1 cellular context compared by ENCODE assay signal in genomic region chr11:82988936-82989627, GRCh38.
TF ChIP-seq lines count a peak whose summit lies in the region.

No MANE protein-coding gene starts in this region.

TF ChIP-seq in HepG2, 621 proteins besides CTCF, POLR2A, EP300 and RAD21 (continued from another document and continues in another):
- TF ChIP-seq ZNF800 (CRISPR knock-in tag; IDR thresholded peaks at IDR 0.05) (no peak), HOXA7 (CRISPR knock-in tag; IDR thresholded peaks at IDR 0.05) (no peak), YEATS2 (CRISPR knock-in tag; IDR thresholded peaks at IDR 0.05; ENCODE audit: borderline replicate concordance) (no peak), ZNF598 (CRISPR knock-in tag; IDR thresholded peaks at IDR 0.05; ENCODE audit: borderline replicate concordance) (no peak), ZMYM4 (CRISPR knock-in tag; IDR thresholded peaks at IDR 0.05) (peak; percentile 74; the same call in 1 of the 2 replicates), ATRX (CRISPR knock-in tag; IDR thresholded peaks at IDR 0.05; ENCODE audit: borderline replicate concordance) (no peak), ZNF143 (CRISPR knock-in tag; IDR thresholded peaks at IDR 0.05) (no peak), SIX4 (CRISPR knock-in tag; IDR thresholded peaks at IDR 0.05) (no peak; the same call in 1 of the 2 replicates), ZFP90 (CRISPR knock-in tag; IDR thresholded peaks at IDR 0.05; ENCODE audit: borderline replicate concordance) (no peak; the same call in 1 of the 2 replicates), ZNF879 (CRISPR knock-in tag; IDR thresholded peaks at IDR 0.05) (no peak), NRL (CRISPR knock-in tag; IDR thresholded peaks at IDR 0.05; ENCODE audit: borderline replicate concordance) (no peak), ZNF512 (CRISPR knock-in tag; IDR thresholded peaks at IDR 0.05) (no peak), ZNF225 (CRISPR knock-in tag; IDR thresholded peaks at IDR 0.05) (no peak), PRMT3 (CRISPR knock-in tag; IDR thresholded peaks at IDR 0.05; ENCODE audit: borderline replicate concordance, low read depth) (no peak), DNMT1 (CRISPR knock-in tag; IDR thresholded peaks at IDR 0.05) (no peak), ZNF891 (CRISPR knock-in tag; IDR thresholded peaks at IDR 0.05) (no peak), SIX1 (CRISPR knock-in tag; IDR thresholded peaks at IDR 0.05; ENCODE audit: borderline replicate concordance) (no peak), KDM3A (CRISPR knock-in tag; IDR thresholded peaks at IDR 0.05; ENCODE audit: low read depth) (no peak), NPAS2 (CRISPR knock-in tag; IDR thresholded peaks at IDR 0.05; ENCODE audit: borderline replicate concordance) (no peak), PRDM15 (CRISPR knock-in tag; IDR thresholded peaks at IDR 0.05) (0 out of 2 replicates have a peak, but pooled peaks have one; percentile 24), XBP1 (CRISPR knock-in tag; IDR thresholded peaks at IDR 0.05) (no peak), ZFYVE20 (CRISPR knock-in tag; IDR thresholded peaks at IDR 0.05; ENCODE audit: borderline replicate concordance, low read depth) (no peak), THYN1 (CRISPR knock-in tag; IDR thresholded peaks at IDR 0.05; ENCODE audit: borderline replicate concordance, low read depth) (no peak), FOSL1 (CRISPR knock-in tag; IDR thresholded peaks at IDR 0.05; ENCODE audit: borderline replicate concordance) (peak; percentile 52; the same call in 1 of the 2 replicates), NAIF1 (CRISPR knock-in tag; IDR thresholded peaks at IDR 0.05; ENCODE audit: borderline replicate concordance) (peak; percentile 67; the same call in 1 of the 2 replicates), MAF1 (CRISPR knock-in tag; IDR thresholded peaks at IDR 0.05; ENCODE audit: borderline replicate concordance) (no peak), NCOA1 (CRISPR knock-in tag; IDR thresholded peaks at IDR 0.05) (no peak), MIER3 (CRISPR knock-in tag; IDR thresholded peaks at IDR 0.05; ENCODE audit: borderline replicate concordance) (0 out of 2 replicates have a peak, but pooled peaks have one; percentile 35), ZNF616 (CRISPR knock-in tag; IDR thresholded peaks at IDR 0.05; ENCODE audit: low read depth) (no peak), CEBPZ (IDR thresholded peaks at IDR 0.05; ENCODE audit: low read length) (no peak), ZMYM2 (CRISPR knock-in tag; IDR thresholded peaks at IDR 0.05) (no peak), ZNF549 (CRISPR knock-in tag; IDR thresholded peaks at IDR 0.05) (no peak), ZNF367 (CRISPR knock-in tag; IDR thresholded peaks at IDR 0.05; ENCODE audit: borderline replicate concordance) (no peak), ZNF605 (CRISPR knock-in tag; IDR thresholded peaks at IDR 0.05) (no peak), EHMT2 (IDR thresholded peaks at IDR 0.05; ENCODE audit: borderline replicate concordance, low read depth, low read length) (no peak; the same call in 1 of the 2 replicates), PCBP1 (IDR thresholded peaks at IDR 0.05; ENCODE audit: borderline replicate concordance, low read depth, low read length) (no peak), RFX5 (IDR thresholded peaks at IDR 0.05; ENCODE audit: low read depth, low read length) (no peak), TCF7 (IDR thresholded peaks at IDR 0.05; ENCODE audit: low read depth) (peak; percentile 96), YY1 (IDR thresholded peaks at IDR 0.05; ENCODE audit: insufficient read depth, insufficient replicate concordance, low read depth, low read length) (no peak)
- TF ChIP-seq, protein P1, sequence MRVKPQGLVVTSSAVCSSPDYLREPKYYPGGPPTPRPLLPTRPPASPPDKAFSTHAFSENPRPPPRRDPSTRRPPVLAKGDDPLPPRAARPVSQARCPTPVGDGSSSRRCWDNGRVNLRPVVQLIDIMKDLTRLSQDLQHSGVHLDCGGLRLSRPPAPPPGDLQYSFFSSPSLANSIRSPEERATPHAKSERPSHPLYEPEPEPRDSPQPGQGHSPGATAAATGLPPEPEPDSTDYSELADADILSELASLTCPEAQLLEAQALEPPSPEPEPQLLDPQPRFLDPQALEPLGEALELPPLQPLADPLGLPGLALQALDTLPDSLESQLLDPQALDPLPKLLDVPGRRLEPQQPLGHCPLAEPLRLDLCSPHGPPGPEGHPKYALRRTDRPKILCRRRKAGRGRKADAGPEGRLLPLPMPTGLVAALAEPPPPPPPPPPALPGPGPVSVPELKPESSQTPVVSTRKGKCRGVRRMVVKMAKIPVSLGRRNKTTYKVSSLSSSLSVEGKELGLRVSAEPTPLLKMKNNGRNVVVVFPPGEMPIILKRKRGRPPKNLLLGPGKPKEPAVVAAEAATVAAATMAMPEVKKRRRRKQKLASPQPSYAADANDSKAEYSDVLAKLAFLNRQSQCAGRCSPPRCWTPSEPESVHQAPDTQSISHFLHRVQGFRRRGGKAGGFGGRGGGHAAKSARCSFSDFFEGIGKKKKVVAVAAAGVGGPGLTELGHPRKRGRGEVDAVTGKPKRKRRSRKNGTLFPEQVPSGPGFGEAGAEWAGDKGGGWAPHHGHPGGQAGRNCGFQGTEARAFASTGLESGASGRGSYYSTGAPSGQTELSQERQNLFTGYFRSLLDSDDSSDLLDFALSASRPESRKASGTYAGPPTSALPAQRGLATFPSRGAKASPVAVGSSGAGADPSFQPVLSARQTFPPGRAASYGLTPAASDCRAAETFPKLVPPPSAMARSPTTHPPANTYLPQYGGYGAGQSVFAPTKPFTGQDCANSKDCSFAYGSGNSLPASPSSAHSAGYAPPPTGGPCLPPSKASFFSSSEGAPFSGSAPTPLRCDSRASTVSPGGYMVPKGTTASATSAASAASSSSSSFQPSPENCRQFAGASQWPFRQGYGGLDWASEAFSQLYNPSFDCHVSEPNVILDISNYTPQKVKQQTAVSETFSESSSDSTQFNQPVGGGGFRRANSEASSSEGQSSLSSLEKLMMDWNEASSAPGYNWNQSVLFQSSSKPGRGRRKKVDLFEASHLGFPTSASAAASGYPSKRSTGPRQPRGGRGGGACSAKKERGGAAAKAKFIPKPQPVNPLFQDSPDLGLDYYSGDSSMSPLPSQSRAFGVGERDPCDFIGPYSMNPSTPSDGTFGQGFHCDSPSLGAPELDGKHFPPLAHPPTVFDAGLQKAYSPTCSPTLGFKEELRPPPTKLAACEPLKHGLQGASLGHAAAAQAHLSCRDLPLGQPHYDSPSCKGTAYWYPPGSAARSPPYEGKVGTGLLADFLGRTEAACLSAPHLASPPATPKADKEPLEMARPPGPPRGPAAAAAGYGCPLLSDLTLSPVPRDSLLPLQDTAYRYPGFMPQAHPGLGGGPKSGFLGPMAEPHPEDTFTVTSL (CRISPR knock-in tag; IDR thresholded peaks at IDR 0.05; ENCODE audit: borderline replicate concordance) = peak; percentile 84; the same call in 1 of the 2 replicates
- TF ChIP-seq, protein P2, sequence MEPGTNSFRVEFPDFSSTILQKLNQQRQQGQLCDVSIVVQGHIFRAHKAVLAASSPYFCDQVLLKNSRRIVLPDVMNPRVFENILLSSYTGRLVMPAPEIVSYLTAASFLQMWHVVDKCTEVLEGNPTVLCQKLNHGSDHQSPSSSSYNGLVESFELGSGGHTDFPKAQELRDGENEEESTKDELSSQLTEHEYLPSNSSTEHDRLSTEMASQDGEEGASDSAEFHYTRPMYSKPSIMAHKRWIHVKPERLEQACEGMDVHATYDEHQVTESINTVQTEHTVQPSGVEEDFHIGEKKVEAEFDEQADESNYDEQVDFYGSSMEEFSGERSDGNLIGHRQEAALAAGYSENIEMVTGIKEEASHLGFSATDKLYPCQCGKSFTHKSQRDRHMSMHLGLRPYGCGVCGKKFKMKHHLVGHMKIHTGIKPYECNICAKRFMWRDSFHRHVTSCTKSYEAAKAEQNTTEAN (CRISPR knock-in tag; conservative IDR thresholded peaks at IDR 0.05) = 0 out of 2 replicates have a peak, but pooled peaks have one; percentile 46
- TF ChIP-seq, protein P3, sequence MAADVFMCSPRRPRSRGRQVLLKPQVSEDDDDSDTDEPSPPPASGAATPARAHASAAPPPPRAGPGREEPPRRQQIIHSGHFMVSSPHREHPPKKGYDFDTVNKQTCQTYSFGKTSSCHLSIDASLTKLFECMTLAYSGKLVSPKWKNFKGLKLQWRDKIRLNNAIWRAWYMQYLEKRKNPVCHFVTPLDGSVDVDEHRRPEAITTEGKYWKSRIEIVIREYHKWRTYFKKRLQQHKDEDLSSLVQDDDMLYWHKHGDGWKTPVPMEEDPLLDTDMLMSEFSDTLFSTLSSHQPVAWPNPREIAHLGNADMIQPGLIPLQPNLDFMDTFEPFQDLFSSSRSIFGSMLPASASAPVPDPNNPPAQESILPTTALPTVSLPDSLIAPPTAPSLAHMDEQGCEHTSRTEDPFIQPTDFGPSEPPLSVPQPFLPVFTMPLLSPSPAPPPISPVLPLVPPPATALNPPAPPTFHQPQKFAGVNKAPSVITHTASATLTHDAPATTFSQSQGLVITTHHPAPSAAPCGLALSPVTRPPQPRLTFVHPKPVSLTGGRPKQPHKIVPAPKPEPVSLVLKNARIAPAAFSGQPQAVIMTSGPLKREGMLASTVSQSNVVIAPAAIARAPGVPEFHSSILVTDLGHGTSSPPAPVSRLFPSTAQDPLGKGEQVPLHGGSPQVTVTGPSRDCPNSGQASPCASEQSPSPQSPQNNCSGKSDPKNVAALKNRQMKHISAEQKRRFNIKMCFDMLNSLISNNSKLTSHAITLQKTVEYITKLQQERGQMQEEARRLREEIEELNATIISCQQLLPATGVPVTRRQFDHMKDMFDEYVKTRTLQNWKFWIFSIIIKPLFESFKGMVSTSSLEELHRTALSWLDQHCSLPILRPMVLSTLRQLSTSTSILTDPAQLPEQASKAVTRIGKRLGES (CRISPR knock-in tag; IDR thresholded peaks at IDR 0.05; ENCODE audit: borderline replicate concordance) = no peak
